8 cellular contexts compared by ENCODE assay signal in the genomic region with DNA sequence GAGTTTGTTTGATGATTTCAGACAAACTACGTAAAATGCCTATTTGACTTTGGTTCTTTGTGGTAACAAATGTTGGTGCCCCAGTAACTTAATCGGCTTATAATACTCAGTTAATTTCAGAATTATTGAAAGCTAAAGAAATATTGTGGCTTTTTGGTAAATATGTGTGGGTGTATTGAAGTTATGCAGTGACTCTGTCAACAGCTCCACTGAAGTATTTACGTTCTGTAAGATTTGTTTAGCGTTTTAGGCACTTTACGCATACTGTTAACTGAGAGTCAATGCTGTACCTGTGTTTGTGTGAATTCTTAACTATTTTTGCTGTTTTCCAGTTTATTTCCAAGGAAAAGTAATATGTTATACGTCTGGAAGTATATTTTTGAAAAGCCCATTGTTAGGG. TPM values are rescaled to one million over a fixed set of nuclear protein-coding genes. Genes with fewer than 3 reads are reported as not detected.
DNase-seq lines count a peak whose midpoint lies in the region; ATAC-seq and TF ChIP-seq lines count a peak whose summit lies in the region.

No MANE protein-coding gene starts in this region.

- peak overlapping the region; percentile 60 for H3K27ac Mint-ChIP-seq in activated CD4-positive, alpha-beta T cell treated with anti-CD3 and anti-CD28 coated beads, Interleukin-2, amount 10 ng/mL, durations not matched to agents 24 days and 14 days
- no peak overlapping the region for H3K27ac Mint-ChIP-seq in activated naive CD8-positive, alpha-beta T cell
- H3K27ac Mint-ChIP-seq in immature natural killer cell: peak overlapping the region; percentile 95 to 99 (median 98)

- no peaks in the 10 kb centered on the region for H3K27me3 Mint-ChIP-seq in activated CD4-positive, alpha-beta T cell treated with anti-CD3 and anti-CD28 coated beads, Interleukin-2, amount 10 ng/mL, durations not matched to agents 24 days and 14 days
- H3K27me3 Mint-ChIP-seq in activated naive CD8-positive, alpha-beta T cell: no peaks in the 10 kb centered on the region
- H3K27me3 Mint-ChIP-seq in immature natural killer cell (ENCODE audit: low read depth in 3 of 3): peaks cover 11 to 15% (median 13%) of the 10 kb centered on the region in 3 donors

- H3K4me3 Mint-ChIP-seq in activated CD4-positive, alpha-beta T cell treated with anti-CD3 and anti-CD28 coated beads, Interleukin-2, amount 10 ng/mL, durations not matched to agents 24 days and 14 days: peak overlapping the region; percentile 98
- H3K4me3 Mint-ChIP-seq in activated naive CD8-positive, alpha-beta T cell: peak overlapping the region; percentile 98
- peak overlapping the region; percentile 95 to 99 (median 99) for H3K4me3 Mint-ChIP-seq in immature natural killer cell

- ATAC-seq in HG03045 (IDR thresholded peaks at IDR 0.05; ENCODE audit: unreplicated experiment) (no peak), HG03039 (IDR thresholded peaks at IDR 0.05; ENCODE audit: unreplicated experiment) (no peak)

- H3K36me3 Mint-ChIP-seq in activated CD4-positive, alpha-beta T cell treated with anti-CD3 and anti-CD28 coated beads, Interleukin-2, amount 10 ng/mL, durations not matched to agents 24 days and 14 days (ENCODE audit: low read depth): peaks cover 17% of the 10 kb centered on the region
- peaks cover 4% of the 10 kb centered on the region for H3K36me3 Mint-ChIP-seq in activated naive CD8-positive, alpha-beta T cell
- H3K36me3 Mint-ChIP-seq in immature natural killer cell: no peaks in the 10 kb centered on the region

- peaks cover 57% of the 10 kb centered on the region for H3K4me1 ChIP-seq in suprapubic skin

- no peaks in the 10 kb centered on the region for H3K9me3 Mint-ChIP-seq in activated CD4-positive, alpha-beta T cell treated with anti-CD3 and anti-CD28 coated beads, Interleukin-2, amount 10 ng/mL, durations not matched to agents 24 days and 14 days
- H3K9me3 Mint-ChIP-seq in activated naive CD8-positive, alpha-beta T cell (ENCODE audit: low read depth): no peaks in the 10 kb centered on the region
- no peaks in the 10 kb centered on the region for H3K9me3 Mint-ChIP-seq in immature natural killer cell

- peaks cover 60% of the 10 kb centered on the region for H3K4me1 Mint-ChIP-seq in activated CD4-positive, alpha-beta T cell treated with anti-CD3 and anti-CD28 coated beads, Interleukin-2, amount 10 ng/mL, durations not matched to agents 24 days and 14 days
- peaks cover 61% of the 10 kb centered on the region for H3K4me1 Mint-ChIP-seq in activated naive CD8-positive, alpha-beta T cell (ENCODE audit: low read depth)
- H3K4me1 Mint-ChIP-seq in immature natural killer cell: peaks cover 64 to 75% of the 10 kb centered on the region in 2 donors

- H3K36me3 ChIP-seq in suprapubic skin: no peaks in the 10 kb centered on the region

- peak overlapping the region; percentile 25 for H3K27ac ChIP-seq in suprapubic skin

- no peak for TF ChIP-seq EP300 in suprapubic skin (IDR thresholded peaks at IDR 0.05)

- peak overlapping the region; percentile 97 for H3K4me3 ChIP-seq in suprapubic skin

- no peak for TF ChIP-seq POLR2A in suprapubic skin (IDR thresholded peaks at IDR 0.05)

- TF ChIP-seq CTCF in suprapubic skin (IDR thresholded peaks at IDR 0.05): no peak

- H3K9me3 ChIP-seq in suprapubic skin: no peaks in the 10 kb centered on the region

- peak; percentile 25 for DNase-seq in activated CD4-positive, alpha-beta T cell treated with anti-CD3 and anti-CD28 coated beads, Interleukin-2, amount 10 ng/mL, durations not matched to agents 24 days and 14 days
- DNase-seq in activated CD4-positive, alpha-beta T cell treated with anti-CD3 and anti-CD28 coated beads for 1 hour: no peak
- no peak for DNase-seq in immature natural killer cell
- DNase-seq in suprapubic skin (ENCODE audit: low spot score in 2 of 2): no peak
- no peak for DNase-seq in RKO (ENCODE audit: low spot score)

- no peaks in the 10 kb centered on the region for H3K27me3 ChIP-seq in suprapubic skin

- intact Hi-C loops in activated CD4-positive, alpha-beta T cell treated with anti-CD3 and anti-CD28 coated beads, Interleukin-2, amount 10 ng/mL, durations not matched to agents 24 days and 14 days (cut with micrococcal nuclease): loop anchor here (2.0 to 10.0 kb wide), 3 partner anchors 14 to 1590 kb away; partner anchors contain the start of gene TMEM38B

- 11% methylated on average over 6 of the region's 6 CpGs for WGBS in suprapubic skin

RNA-seq across cellular contexts. Expression of gene RAD23B, which starts 2.2 kb away (rescaled TPM):
- total RNA-seq in activated CD4-positive, alpha-beta T cell treated with anti-CD3 and anti-CD28 coated beads, Interleukin-2, amount 10 ng/mL, durations not matched to agents 24 days and 14 days: 148 and 150 TPM in 2 replicates
- polyA plus RNA-seq in immature natural killer cell: 10 to 100 TPM; 16.9 to 31.7 (median 17.3) TPM
- total RNA-seq in suprapubic skin: 100 to 1,000 TPM in 1 of 4 donors, 10 to 100 TPM in 3; 62.5 to 103 (median 77.1) TPM
